25 cellular contexts compared by ENCODE assay signal in genomic region chr10:118564114-118564513, GRCh38. TPM values are rescaled to one million over a fixed set of nuclear protein-coding genes. Genes with fewer than 3 reads are reported as not detected.
DNase-seq lines count a peak whose midpoint lies in the region; ATAC-seq and TF ChIP-seq lines count a peak whose summit lies in the region.
"Had no signal": no experiment of that assay in that cellular context is flagged by ENCODE, and none has a peak within 500 bp of the region (broad histone marks: within the 10 kb centered on the region; RNA-seq: fewer than 3 reads in every experiment).

No MANE protein-coding gene starts in this region.

- no peak for TF ChIP-seq CTCF in right atrium auricular region (IDR thresholded peaks at IDR 0.05)
- no peak for TF ChIP-seq CTCF in heart right ventricle (IDR thresholded peaks at IDR 0.05)
- TF ChIP-seq CTCF in type B pancreatic cell (conservative IDR thresholded peaks at IDR 0.05) = no peak
- no peak for TF ChIP-seq CTCF in HFFc6 (IDR thresholded peaks at IDR 0.05)

- peaks cover 19% of the 10 kb centered on the region for H3K9me3 Mint-ChIP-seq in dendritic cell treated with granulocyte-macrophage colony-stimulating factor and Interleukin-4, amounts not matched to agents 40 ng/mL and 50 ng/mL, for 4 days
- H3K9me3 Mint-ChIP-seq in type B pancreatic cell = peaks cover 7% of the 10 kb centered on the region
- H3K9me3 Mint-ChIP-seq in HFFc6 = no peaks in the 10 kb centered on the region; the same call in 1 of the 2 replicates
- no peaks in the 10 kb centered on the region for H3K9me3 Mint-ChIP-seq in activated T-helper 17 cell treated with anti-CD3 and anti-CD28 coated beads, Interleukin-2, amount 50 U/mL, for 72 hours

- peak overlapping the region; percentile 63 for H3K27ac Mint-ChIP-seq in dendritic cell treated with granulocyte-macrophage colony-stimulating factor and Interleukin-4, amounts not matched to agents 40 ng/mL and 50 ng/mL, for 4 days
- H3K27ac Mint-ChIP-seq in type B pancreatic cell = no peak overlapping the region
- no peak overlapping the region for H3K27ac Mint-ChIP-seq in HFFc6
- H3K27ac Mint-ChIP-seq in activated T-helper 17 cell treated with anti-CD3 and anti-CD28 coated beads, Interleukin-2, amount 50 U/mL, for 72 hours = no peak overlapping the region
- H3K27ac Mint-ChIP-seq: CD4-positive, alpha-beta memory T cell; CD4-positive, CD25-positive, alpha-beta regulatory T cell had no signal

- no peak overlapping the region for H3K27ac ChIP-seq in right atrium auricular region
- no peak overlapping the region for H3K27ac ChIP-seq in heart right ventricle
- H3K27ac ChIP-seq: BLaER1 had no signal

- no peak overlapping the region for H3K4me3 ChIP-seq in right atrium auricular region
- no peak overlapping the region for H3K4me3 ChIP-seq in heart right ventricle
- H3K4me3 ChIP-seq: BLaER1, GM12878 had no signal

- ATAC-seq in heart right ventricle = no peak
- no peak for ATAC-seq in activated T-helper 17 cell treated with anti-CD3 and anti-CD28 coated beads, Interleukin-2, amount 50 U/mL, for 72 hours (replicated peaks)
- ATAC-seq: GM12878 had no signal

- 70 to 77% methylated on average over 3 of the region's 3 CpGs for WGBS in heart right ventricle, 2 donors

- peaks cover 45% of the 10 kb centered on the region for H3K4me1 Mint-ChIP-seq in dendritic cell treated with granulocyte-macrophage colony-stimulating factor and Interleukin-4, amounts not matched to agents 40 ng/mL and 50 ng/mL, for 4 days (ENCODE audit: low read depth)
- no peaks in the 10 kb centered on the region for H3K4me1 Mint-ChIP-seq in type B pancreatic cell (ENCODE audit: unreplicated experiment)
- peaks cover 18% of the 10 kb centered on the region for H3K4me1 Mint-ChIP-seq in HFFc6 (ENCODE audit: low read depth)
- no peaks in the 10 kb centered on the region for H3K4me1 Mint-ChIP-seq in activated T-helper 17 cell treated with anti-CD3 and anti-CD28 coated beads, Interleukin-2, amount 50 U/mL, for 72 hours

- H3K27me3 ChIP-seq in right atrium auricular region (no peaks in the 10 kb centered on the region), heart right ventricle (peaks cover 0 to 14% (median 7%) of the 10 kb centered on the region in 7 donors)
- H3K27me3 ChIP-seq: BE2C, BLaER1 had no signal

- no peak overlapping the region for H3K4me3 Mint-ChIP-seq in dendritic cell treated with granulocyte-macrophage colony-stimulating factor and Interleukin-4, amounts not matched to agents 40 ng/mL and 50 ng/mL, for 4 days
- H3K4me3 Mint-ChIP-seq in type B pancreatic cell (no peak overlapping the region), HFFc6 (no peak overlapping the region)
- no peak overlapping the region for H3K4me3 Mint-ChIP-seq in activated T-helper 17 cell treated with anti-CD3 and anti-CD28 coated beads, Interleukin-2, amount 50 U/mL, for 72 hours
- H3K4me3 Mint-ChIP-seq: CD14-positive monocyte; CD4-positive, alpha-beta memory T cell; CD4-positive, CD25-positive, alpha-beta regulatory T cell; CD8-positive, alpha-beta memory T cell had no signal

- peak; percentile 38 for DNase-seq in right atrium auricular region (ENCODE audit: low spot score)
- no peak for DNase-seq in heart right ventricle
- peak; percentile 34 for DNase-seq in type B pancreatic cell (ENCODE audit: extremely low spot score, unreplicated experiment)
- no peak for DNase-seq in HFFc6
- no peak for DNase-seq in stimulated activated CD4-positive, alpha-beta T cell treated with anti-CD3 and anti-CD28 coated beads, Interleukin-2, amount 100 ng/mL, for 24 hours
- DNase-seq: ACHN; C1 segment of cervical spinal cord; CD4-positive, alpha-beta memory T cell; CD4-positive, CD25-positive, alpha-beta regulatory T cell; CD8-positive, alpha-beta memory T cell; COR-L47; DMS 273 treated with DMSO at 0.1 percent for 48 hours; DMS79; DND-41; GDM1 had no signal

- H3K36me3 Mint-ChIP-seq in dendritic cell treated with granulocyte-macrophage colony-stimulating factor and Interleukin-4, amounts not matched to agents 40 ng/mL and 50 ng/mL, for 4 days (ENCODE audit: low read depth) = no peaks in the 10 kb centered on the region
- H3K36me3 Mint-ChIP-seq in type B pancreatic cell (no peaks in the 10 kb centered on the region), HFFc6 (ENCODE audit: low read depth) (no peaks in the 10 kb centered on the region)
- no peaks in the 10 kb centered on the region for H3K36me3 Mint-ChIP-seq in activated T-helper 17 cell treated with anti-CD3 and anti-CD28 coated beads, Interleukin-2, amount 50 U/mL, for 72 hours (ENCODE audit: low read depth)
- H3K36me3 Mint-ChIP-seq: CD14-positive monocyte; CD4-positive, alpha-beta memory T cell had no signal

- no peaks in the 10 kb centered on the region for H3K4me1 ChIP-seq in right atrium auricular region
- peaks cover 0 to 15% (median 0%) of the 10 kb centered on the region in 9 donors for H3K4me1 ChIP-seq in heart right ventricle
- H3K4me1 ChIP-seq: BE2C, BLaER1 had no signal

- H3K36me3 ChIP-seq in right atrium auricular region (no peaks in the 10 kb centered on the region), heart right ventricle (no peaks in the 10 kb centered on the region)
- H3K36me3 ChIP-seq: BE2C, BLaER1 had no signal

- intact Hi-C loops in heart right ventricle (cut with DNase I) = loop anchor here in 2 of 10 donors (10.0 kb wide), 1 partner anchor 241 kb away; no protein-coding TSS in a partner anchor
- intact Hi-C loops in dendritic cell treated with granulocyte-macrophage colony-stimulating factor and Interleukin-4, amounts not matched to agents 40 ng/mL and 50 ng/mL, for 4 days (cut with micrococcal nuclease) = no loop called here

- peaks cover 12% of the 10 kb centered on the region for H3K27me3 Mint-ChIP-seq in dendritic cell treated with granulocyte-macrophage colony-stimulating factor and Interleukin-4, amounts not matched to agents 40 ng/mL and 50 ng/mL, for 4 days
- H3K27me3 Mint-ChIP-seq in type B pancreatic cell (peaks cover 3% of the 10 kb centered on the region), HFFc6 (ENCODE audit: insufficient read depth) (peaks cover 19% of the 10 kb centered on the region)
- peaks cover 15% of the 10 kb centered on the region for H3K27me3 Mint-ChIP-seq in activated T-helper 17 cell treated with anti-CD3 and anti-CD28 coated beads, Interleukin-2, amount 50 U/mL, for 72 hours

- H3K9me3 ChIP-seq in right atrium auricular region (peaks cover 0 to 24% of the 10 kb centered on the region in 2 donors), heart right ventricle (peaks cover 0 to 32% (median 11%) of the 10 kb centered on the region in 11 donors)
- H3K9me3 ChIP-seq: BE2C had no signal

RNA-seq across cellular contexts. Expression of gene PRLHR, which starts 31.3 kb away (rescaled TPM):
- total RNA-seq in right atrium auricular region (not detected), heart right ventricle (not detected), type B pancreatic cell (ENCODE audit: low replicate concordance) (2.6 and 3.3 TPM in 2 replicates)
- polyA plus RNA-seq in heart right ventricle = not detected
- not detected for total RNA-seq in HFFc6 (2021; fragmentation: NEBNext Ultra II Directional; extraction: Animal tissue kit (Norgen Biotek cat#: 25700))
- total RNA-seq in activated T-helper 17 cell treated with anti-CD3 and anti-CD28 coated beads, Interleukin-2, amount 50 U/mL, for 72 hours = not detected
- total RNA-seq: A673; CD4-positive, alpha-beta memory T cell; CD4-positive, CD25-positive, alpha-beta regulatory T cell; CD8-positive, alpha-beta memory T cell; Daoy; G401; GM12878 had no signal
- polyA plus RNA-seq: AG04450; CD14-positive monocyte; CD4-positive, alpha-beta memory T cell; CD4-positive, CD25-positive, alpha-beta regulatory T cell; CD8-positive, alpha-beta memory T cell; GM12878 had no signal

Comparison
In these comparisons a context has a peak if more than half of its experiments do, and no peak if none do; other contexts are left out.
1. DNase-seq: peak in right atrium auricular region (single experiment) and type B pancreatic cell (single experiment); none in heart right ventricle (0 of 2), HFFc6 (single experiment) and stimulated activated CD4-positive, alpha-beta T cell treated with anti-CD3 and anti-CD28 coated beads, Interleukin-2, amount 100 ng/mL, for 24 hours (0 of 2).